ENCODE assay signal across 13 cellular contexts in genomic region chr15:90036343-90036742, GRCh38. TPM values are rescaled to one million over a fixed set of nuclear protein-coding genes. Genes with fewer than 3 reads are reported as not detected.
DNase-seq lines count a peak whose midpoint lies in the region; ATAC-seq and TF ChIP-seq lines count a peak whose summit lies in the region.
"Had no signal": no experiment of that assay in that cellular context is flagged by ENCODE, and none has a peak within 500 bp of the region (broad histone marks: within the 10 kb centered on the region; RNA-seq: fewer than 3 reads in every experiment).

No MANE protein-coding gene starts in this region.

- intact Hi-C loops in activated CD4-positive, alpha-beta T cell treated with anti-CD3 and anti-CD28 coated beads, Interleukin-2, amount 10 ng/mL, durations not matched to agents 24 days and 14 days (cut with micrococcal nuclease), result no loop called here
- intact Hi-C loops in spleen (cut with DNase I; ENCODE audit: low total_unique reads), result no loop called here

- H3K36me3 Mint-ChIP-seq in activated CD4-positive, alpha-beta T cell treated with anti-CD3 and anti-CD28 coated beads, Interleukin-2, amount 10 ng/mL, durations not matched to agents 24 days and 14 days (ENCODE audit: low read depth), result no peaks in the 10 kb centered on the region

- H3K9me3 ChIP-seq in WERI-Rb-1 (ENCODE audit: severe bottlenecking) (no peaks in the 10 kb centered on the region), spleen (no peaks in the 10 kb centered on the region)
- H3K9me3 ChIP-seq: A549 had no signal

- no peaks in the 10 kb centered on the region for H3K27me3 Mint-ChIP-seq in activated CD4-positive, alpha-beta T cell treated with anti-CD3 and anti-CD28 coated beads, Interleukin-2, amount 10 ng/mL, durations not matched to agents 24 days and 14 days

- H3K27ac ChIP-seq in WERI-Rb-1 (no peak overlapping the region), spleen (peak overlapping the region in 7 of 8 donors; percentile 85 to 93 (median 91))

- TF ChIP-seq CTCF in WERI-Rb-1 (IDR thresholded peaks at IDR 0.05; ENCODE audit: low read depth, low read length) (no peak), spleen (IDR thresholded peaks at IDR 0.05 in 8 of 11, conservative IDR thresholded peaks at IDR 0.05 in 3 of 11) (no peak)

- H3K4me3 Mint-ChIP-seq in activated CD4-positive, alpha-beta T cell treated with anti-CD3 and anti-CD28 coated beads, Interleukin-2, amount 10 ng/mL, durations not matched to agents 24 days and 14 days, result no peak overlapping the region

- WGBS in spleen, 5 donors, result 65 to 78% (median 72%) methylated on average over 9 of the region's 9 CpGs

- peak overlapping the region; percentile 79 for H3K27ac Mint-ChIP-seq in activated CD4-positive, alpha-beta T cell treated with anti-CD3 and anti-CD28 coated beads, Interleukin-2, amount 10 ng/mL, durations not matched to agents 24 days and 14 days

- H3K9me3 Mint-ChIP-seq in activated CD4-positive, alpha-beta T cell treated with anti-CD3 and anti-CD28 coated beads, Interleukin-2, amount 10 ng/mL, durations not matched to agents 24 days and 14 days, result no peaks in the 10 kb centered on the region

- H3K27me3 ChIP-seq in WERI-Rb-1 (ENCODE audit: insufficient read depth, low read depth, severe bottlenecking) (no peaks in the 10 kb centered on the region), spleen (replicated peaks in 1 of 7) (no peaks in the 10 kb centered on the region)

- no peak overlapping the region for H3K4me3 ChIP-seq in WERI-Rb-1 (ENCODE audit: low read depth, low read length)
- peak overlapping the region in 1 of 8 donors; percentile 54 for H3K4me3 ChIP-seq in spleen
- H3K4me3 ChIP-seq: A549 had no signal

- H3K4me1 ChIP-seq in spleen, result peaks cover 58 to 100% (median 88%) of the 10 kb centered on the region in 6 donors

- DNase-seq in activated CD4-positive, alpha-beta T cell treated with anti-CD3 and anti-CD28 coated beads, Interleukin-2, amount 10 ng/mL, durations not matched to agents 24 days and 14 days, result no peak
- DNase-seq in activated CD4-positive, alpha-beta T cell treated with anti-CD3 and anti-CD28 coated beads for 1 hour, result no peak
- DNase-seq in WERI-Rb-1 (peak; percentile 22), islet precursor cell (peak; percentile 43), spleen (peak; percentile 58), GDM1 (lab: John Stamatoyannopoulos, UW) (no peak)
- DNase-seq: activated CD4-positive, CD25-positive, alpha-beta regulatory T cell treated with anti-CD3 and anti-CD28 coated beads, Interleukin-2, amount 50 U/mL, for 72 hours; MM.1S; NCI-H524; stimulated activated CD8-positive, alpha-beta memory T cell treated with anti-CD3 and anti-CD28 coated beads, Interleukin-4, amount 100 ng/mL, for 48 hours had no signal

- TF ChIP-seq POLR2A in spleen (IDR thresholded peaks at IDR 0.05), result no peak

- ATAC-seq in HG02798 (IDR thresholded peaks at IDR 0.05; ENCODE audit: poor library complexity, unreplicated experiment), result no peak
- ATAC-seq in GM21360 (IDR thresholded peaks at IDR 0.05; ENCODE audit: unreplicated experiment), result no peak

- peaks cover 69% of the 10 kb centered on the region for H3K4me1 Mint-ChIP-seq in activated CD4-positive, alpha-beta T cell treated with anti-CD3 and anti-CD28 coated beads, Interleukin-2, amount 10 ng/mL, durations not matched to agents 24 days and 14 days

- H3K36me3 ChIP-seq in WERI-Rb-1 (no peaks in the 10 kb centered on the region), spleen (no peaks in the 10 kb centered on the region)

RNA-seq across cellular contexts. Expression of gene ZNF710, which starts 35.2 kb away (rescaled TPM):
- 28.3 and 29.3 TPM in 2 replicates for total RNA-seq in activated CD4-positive, alpha-beta T cell treated with anti-CD3 and anti-CD28 coated beads, Interleukin-2, amount 10 ng/mL, durations not matched to agents 24 days and 14 days
- total RNA-seq in spleen, result 10 to 100 TPM; 25.5 to 66.4 (median 36.7) TPM
- 10 to 100 TPM; 12.5 to 24.8 (median 19.5) TPM for polyA plus RNA-seq in spleen

Comparison
In these comparisons a context has a peak if more than half of its experiments do, and no peak if none do; other contexts are left out.
1. DNase-seq: peak in WERI-Rb-1 (single experiment), islet precursor cell (single experiment) and spleen (single experiment); none in activated CD4-positive, alpha-beta T cell treated with anti-CD3 and anti-CD28 coated beads, Interleukin-2, amount 10 ng/mL, durations not matched to agents 24 days and 14 days (single experiment), activated CD4-positive, alpha-beta T cell treated with anti-CD3 and anti-CD28 coated beads for 1 hour (single experiment) and GDM1 (single experiment).